Comparison of ENCODE assay signal across 1 cellular context in genomic region chr2:70248145-70248809, GRCh38.
TF ChIP-seq lines count a peak whose summit lies in the region.

A gene with protein sequence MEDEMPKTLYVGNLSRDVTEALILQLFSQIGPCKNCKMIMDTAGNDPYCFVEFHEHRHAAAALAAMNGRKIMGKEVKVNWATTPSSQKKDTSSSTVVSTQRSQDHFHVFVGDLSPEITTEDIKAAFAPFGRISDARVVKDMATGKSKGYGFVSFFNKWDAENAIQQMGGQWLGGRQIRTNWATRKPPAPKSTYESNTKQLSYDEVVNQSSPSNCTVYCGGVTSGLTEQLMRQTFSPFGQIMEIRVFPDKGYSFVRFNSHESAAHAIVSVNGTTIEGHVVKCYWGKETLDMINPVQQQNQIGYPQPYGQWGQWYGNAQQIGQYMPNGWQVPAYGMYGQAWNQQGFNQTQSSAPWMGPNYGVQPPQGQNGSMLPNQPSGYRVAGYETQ (minus strand): TSS chr2:70248628. CDS start chr2:70248430, 198 bp downstream.

TF ChIP-seq in HepG2, 621 proteins besides CTCF, POLR2A, EP300 and RAD21 (continued from another document and continues in another):
- TF ChIP-seq POLR2AphosphoS5 (IDR thresholded peaks at IDR 0.05; ENCODE audit: low read depth, low read length) (peak; percentile 92), ZNF510 (CRISPR knock-in tag; IDR thresholded peaks at IDR 0.05; ENCODE audit: low read depth) (peak; percentile 59; the same call in 1 of the 2 replicates), ZNF605 (CRISPR knock-in tag; IDR thresholded peaks at IDR 0.05) (peak; percentile 55), ZNF782 (CRISPR knock-in tag; IDR thresholded peaks at IDR 0.05; ENCODE audit: borderline replicate concordance) (peak; percentile 90), NAIF1 (CRISPR knock-in tag; IDR thresholded peaks at IDR 0.05; ENCODE audit: borderline replicate concordance) (no peak; the same call in 1 of the 2 replicates), ZBTB2 (CRISPR knock-in tag; IDR thresholded peaks at IDR 0.05; ENCODE audit: low read depth) (no peak), ZNF138 (CRISPR knock-in tag; IDR thresholded peaks at IDR 0.05; ENCODE audit: low read depth) (peak; percentile 92), ZNF777 (CRISPR knock-in tag; IDR thresholded peaks at IDR 0.05) (0 out of 2 replicates have a peak, but pooled peaks have one; percentile 8), E2F1 (CRISPR knock-in tag; IDR thresholded peaks at IDR 0.05) (no peak), SRSF1 (optimal IDR thresholded peaks at IDR 0.05; ENCODE audit: low read depth, low read length) (peak; percentile 95), ZNF660 (CRISPR knock-in tag; IDR thresholded peaks at IDR 0.05; ENCODE audit: borderline replicate concordance, low read depth) (no peak), DPF2 (CRISPR knock-in tag; IDR thresholded peaks at IDR 0.05; ENCODE audit: borderline replicate concordance, low read depth) (no peak; the same call in 1 of the 2 replicates), ZNF652 (CRISPR knock-in tag; IDR thresholded peaks at IDR 0.05; ENCODE audit: borderline replicate concordance, low read depth) (no peak), BORCS8-MEF2B (CRISPR knock-in tag; IDR thresholded peaks at IDR 0.05) (peak; percentile 64; the same call in 1 of the 2 replicates), PBX2 (CRISPR knock-in tag; IDR thresholded peaks at IDR 0.05) (no peak), SMARCC2 (IDR thresholded peaks at IDR 0.05) (no peak), MYC (CRISPR knock-in tag; IDR thresholded peaks at IDR 0.05; ENCODE audit: borderline replicate concordance) (peak; percentile 86), PAX8 (CRISPR knock-in tag; IDR thresholded peaks at IDR 0.05; ENCODE audit: borderline replicate concordance) (peak; percentile 91; the same call in 1 of the 2 replicates), ZMYM3 (CRISPR knock-in tag; IDR thresholded peaks at IDR 0.05) (no peak; the same call in 1 of the 2 replicates), ETV5 (CRISPR knock-in tag; IDR thresholded peaks at IDR 0.05; ENCODE audit: borderline replicate concordance) (peak; percentile 37; the same call in 1 of the 2 replicates), MXI1 (IDR thresholded peaks at IDR 0.05; ENCODE audit: borderline replicate concordance, low read depth, low read length) (peak; percentile 67; the same call in 1 of the 3 replicates), MLLT10 (CRISPR knock-in tag; IDR thresholded peaks at IDR 0.05) (no peak; the same call in 1 of the 2 replicates), HOXA9 (CRISPR knock-in tag; IDR thresholded peaks at IDR 0.05; ENCODE audit: borderline replicate concordance) (peak; percentile 81; the same call in 1 of the 2 replicates), FOXM1 (CRISPR knock-in tag; IDR thresholded peaks at IDR 0.05) (no peak; the same call in 1 of the 2 replicates), SKI (IDR thresholded peaks at IDR 0.05; ENCODE audit: partially characterized antibody) (no peak), SCMH1 (CRISPR knock-in tag; IDR thresholded peaks at IDR 0.05; ENCODE audit: borderline replicate concordance) (no peak), ZSCAN21 (CRISPR knock-in tag; IDR thresholded peaks at IDR 0.05; ENCODE audit: borderline replicate concordance) (no peak; the same call in 1 of the 2 replicates), ZNF816 (CRISPR knock-in tag; IDR thresholded peaks at IDR 0.05; ENCODE audit: borderline replicate concordance) (peak; percentile 96; the same call in 1 of the 2 replicates), IKZF4 (CRISPR knock-in tag; IDR thresholded peaks at IDR 0.05; ENCODE audit: borderline replicate concordance, low read depth, not compliant biosample characterization) (no peak), CBX2 (IDR thresholded peaks at IDR 0.05; ENCODE audit: low read depth, low read length) (no peak), CBX2 (CRISPR knock-in tag; IDR thresholded peaks at IDR 0.05; ENCODE audit: low read depth) (no peak), ZNF543 (CRISPR knock-in tag; IDR thresholded peaks at IDR 0.05) (peak; percentile 80; the same call in 1 of the 2 replicates), ZFP90 (CRISPR knock-in tag; IDR thresholded peaks at IDR 0.05; ENCODE audit: borderline replicate concordance) (peak; percentile 55; the same call in 1 of the 2 replicates), ZNF253 (CRISPR knock-in tag; IDR thresholded peaks at IDR 0.05; ENCODE audit: borderline replicate concordance) (no peak), HOXD1 (CRISPR knock-in tag; IDR thresholded peaks at IDR 0.05) (0 out of 2 replicates have a peak, but pooled peaks have one; percentile 19), BCL6 (CRISPR knock-in tag; IDR thresholded peaks at IDR 0.05) (peak; percentile 53; the same call in 1 of the 2 replicates), ZNF460 (CRISPR knock-in tag; IDR thresholded peaks at IDR 0.05; ENCODE audit: borderline replicate concordance) (no peak), ZNF136 (CRISPR knock-in tag; IDR thresholded peaks at IDR 0.05; ENCODE audit: low read depth) (0 out of 2 replicates have a peak, but pooled peaks have one; percentile 76), HHEX (CRISPR knock-in tag; IDR thresholded peaks at IDR 0.05) (no peak), AHR (CRISPR knock-in tag; IDR thresholded peaks at IDR 0.05) (peak; percentile 90), TOPORS (CRISPR knock-in tag; IDR thresholded peaks at IDR 0.05) (peak; percentile 93), JUND (CRISPR knock-in tag; IDR thresholded peaks at IDR 0.05) (peak; percentile 28; the same call in 1 of the 2 replicates), ZFP1 (CRISPR knock-in tag; IDR thresholded peaks at IDR 0.05) (no peak; the same call in 1 of the 2 replicates), JDP2 (CRISPR knock-in tag; IDR thresholded peaks at IDR 0.05; ENCODE audit: borderline replicate concordance) (0 out of 2 replicates have a peak, but pooled peaks have one; percentile 15), KAT7 (CRISPR knock-in tag; IDR thresholded peaks at IDR 0.05; ENCODE audit: borderline replicate concordance) (peak; percentile 98), HNRNPH1 (optimal IDR thresholded peaks at IDR 0.05; ENCODE audit: low read depth, low read length) (no peak), NFYC (CRISPR knock-in tag; IDR thresholded peaks at IDR 0.05) (no peak; the same call in 1 of the 2 replicates)
- TF ChIP-seq, protein P1, sequence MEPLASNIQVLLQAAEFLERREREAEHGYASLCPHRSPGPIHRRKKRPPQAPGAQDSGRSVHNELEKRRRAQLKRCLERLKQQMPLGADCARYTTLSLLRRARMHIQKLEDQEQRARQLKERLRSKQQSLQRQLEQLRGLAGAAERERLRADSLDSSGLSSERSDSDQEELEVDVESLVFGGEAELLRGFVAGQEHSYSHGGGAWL (CRISPR knock-in tag; IDR thresholded peaks at IDR 0.05), result peak; percentile 91; the same call in 1 of the 2 replicates
- TF ChIP-seq, protein P2, sequence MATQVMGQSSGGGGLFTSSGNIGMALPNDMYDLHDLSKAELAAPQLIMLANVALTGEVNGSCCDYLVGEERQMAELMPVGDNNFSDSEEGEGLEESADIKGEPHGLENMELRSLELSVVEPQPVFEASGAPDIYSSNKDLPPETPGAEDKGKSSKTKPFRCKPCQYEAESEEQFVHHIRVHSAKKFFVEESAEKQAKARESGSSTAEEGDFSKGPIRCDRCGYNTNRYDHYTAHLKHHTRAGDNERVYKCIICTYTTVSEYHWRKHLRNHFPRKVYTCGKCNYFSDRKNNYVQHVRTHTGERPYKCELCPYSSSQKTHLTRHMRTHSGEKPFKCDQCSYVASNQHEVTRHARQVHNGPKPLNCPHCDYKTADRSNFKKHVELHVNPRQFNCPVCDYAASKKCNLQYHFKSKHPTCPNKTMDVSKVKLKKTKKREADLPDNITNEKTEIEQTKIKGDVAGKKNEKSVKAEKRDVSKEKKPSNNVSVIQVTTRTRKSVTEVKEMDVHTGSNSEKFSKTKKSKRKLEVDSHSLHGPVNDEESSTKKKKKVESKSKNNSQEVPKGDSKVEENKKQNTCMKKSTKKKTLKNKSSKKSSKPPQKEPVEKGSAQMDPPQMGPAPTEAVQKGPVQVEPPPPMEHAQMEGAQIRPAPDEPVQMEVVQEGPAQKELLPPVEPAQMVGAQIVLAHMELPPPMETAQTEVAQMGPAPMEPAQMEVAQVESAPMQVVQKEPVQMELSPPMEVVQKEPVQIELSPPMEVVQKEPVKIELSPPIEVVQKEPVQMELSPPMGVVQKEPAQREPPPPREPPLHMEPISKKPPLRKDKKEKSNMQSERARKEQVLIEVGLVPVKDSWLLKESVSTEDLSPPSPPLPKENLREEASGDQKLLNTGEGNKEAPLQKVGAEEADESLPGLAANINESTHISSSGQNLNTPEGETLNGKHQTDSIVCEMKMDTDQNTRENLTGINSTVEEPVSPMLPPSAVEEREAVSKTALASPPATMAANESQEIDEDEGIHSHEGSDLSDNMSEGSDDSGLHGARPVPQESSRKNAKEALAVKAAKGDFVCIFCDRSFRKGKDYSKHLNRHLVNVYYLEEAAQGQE (IDR thresholded peaks at IDR 0.05; ENCODE audit: borderline replicate concordance in 1 of 2, low read depth in 1 of 2, low read length in 2 of 2), result peak in 1 of 2 experiments; percentile 72; a peak in 1 of 4 replicates
- TF ChIP-seq, protein P3, sequence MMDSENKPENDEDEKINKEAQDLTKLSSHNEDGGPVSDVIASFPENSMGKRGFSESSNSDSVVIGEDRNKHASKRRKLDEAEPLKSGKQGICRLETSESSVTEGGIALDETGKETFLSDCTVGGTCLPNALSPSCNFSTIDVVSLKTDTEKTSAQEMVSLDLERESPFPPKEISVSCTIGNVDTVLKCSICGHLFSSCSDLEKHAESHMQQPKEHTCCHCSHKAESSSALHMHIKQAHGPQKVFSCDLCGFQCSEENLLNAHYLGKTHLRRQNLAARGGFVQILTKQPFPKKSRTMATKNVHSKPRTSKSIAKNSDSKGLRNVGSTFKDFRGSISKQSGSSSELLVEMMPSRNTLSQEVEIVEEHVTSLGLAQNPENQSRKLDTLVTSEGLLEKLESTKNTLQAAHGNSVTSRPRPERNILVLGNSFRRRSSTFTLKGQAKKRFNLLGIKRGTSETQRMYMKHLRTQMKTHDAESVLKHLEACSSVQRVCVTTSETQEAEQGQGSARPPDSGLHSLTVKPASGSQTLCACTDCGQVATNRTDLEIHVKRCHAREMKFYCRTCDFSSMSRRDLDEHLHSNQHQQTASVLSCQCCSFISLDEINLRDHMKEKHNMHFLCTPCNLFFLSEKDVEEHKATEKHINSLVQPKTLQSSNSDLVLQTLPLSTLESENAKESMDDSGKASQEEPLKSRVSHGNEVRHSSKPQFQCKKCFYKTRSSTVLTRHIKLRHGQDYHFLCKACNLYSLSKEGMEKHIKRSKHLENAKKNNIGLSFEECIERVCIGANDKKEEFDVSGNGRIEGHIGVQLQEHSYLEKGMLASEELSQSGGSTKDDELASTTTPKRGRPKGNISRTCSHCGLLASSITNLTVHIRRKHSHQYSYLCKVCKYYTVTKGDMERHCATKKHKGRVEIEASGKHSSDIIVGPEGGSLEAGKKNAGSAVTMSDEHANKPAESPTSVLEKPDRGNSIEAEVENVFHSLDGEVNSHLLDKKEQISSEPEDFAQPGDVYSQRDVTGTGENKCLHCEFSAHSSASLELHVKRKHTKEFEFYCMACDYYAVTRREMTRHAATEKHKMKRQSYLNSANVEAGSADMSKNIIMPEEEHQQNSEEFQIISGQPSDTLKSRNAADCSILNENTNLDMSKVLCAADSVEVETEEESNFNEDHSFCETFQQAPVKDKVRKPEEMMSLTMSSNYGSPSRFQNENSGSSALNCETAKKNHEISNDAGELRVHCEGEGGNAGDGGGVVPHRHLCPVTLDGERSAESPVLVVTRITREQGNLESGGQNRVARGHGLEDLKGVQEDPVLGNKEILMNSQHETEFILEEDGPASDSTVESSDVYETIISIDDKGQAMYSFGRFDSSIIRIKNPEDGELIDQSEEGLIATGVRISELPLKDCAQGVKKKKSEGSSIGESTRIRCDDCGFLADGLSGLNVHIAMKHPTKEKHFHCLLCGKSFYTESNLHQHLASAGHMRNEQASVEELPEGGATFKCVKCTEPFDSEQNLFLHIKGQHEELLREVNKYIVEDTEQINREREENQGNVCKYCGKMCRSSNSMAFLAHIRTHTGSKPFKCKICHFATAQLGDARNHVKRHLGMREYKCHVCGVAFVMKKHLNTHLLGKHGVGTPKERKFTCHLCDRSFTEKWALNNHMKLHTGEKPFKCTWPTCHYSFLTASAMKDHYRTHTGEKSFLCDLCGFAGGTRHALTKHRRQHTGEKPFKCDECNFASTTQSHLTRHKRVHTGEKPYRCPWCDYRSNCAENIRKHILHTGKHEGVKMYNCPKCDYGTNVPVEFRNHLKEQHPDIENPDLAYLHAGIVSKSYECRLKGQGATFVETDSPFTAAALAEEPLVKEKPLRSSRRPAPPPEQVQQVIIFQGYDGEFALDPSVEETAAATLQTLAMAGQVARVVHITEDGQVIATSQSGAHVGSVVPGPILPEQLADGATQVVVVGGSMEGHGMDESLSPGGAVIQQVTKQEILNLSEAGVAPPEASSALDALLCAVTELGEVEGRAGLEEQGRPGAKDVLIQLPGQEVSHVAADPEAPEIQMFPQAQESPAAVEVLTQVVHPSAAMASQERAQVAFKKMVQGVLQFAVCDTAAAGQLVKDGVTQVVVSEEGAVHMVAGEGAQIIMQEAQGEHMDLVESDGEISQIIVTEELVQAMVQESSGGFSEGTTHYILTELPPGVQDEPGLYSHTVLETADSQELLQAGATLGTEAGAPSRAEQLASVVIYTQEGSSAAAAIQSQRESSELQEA (CRISPR knock-in tag; IDR thresholded peaks at IDR 0.05; ENCODE audit: not compliant biosample characterization), result no peak
